ENCODE assay signal across 9 cellular contexts in the genomic region with DNA sequence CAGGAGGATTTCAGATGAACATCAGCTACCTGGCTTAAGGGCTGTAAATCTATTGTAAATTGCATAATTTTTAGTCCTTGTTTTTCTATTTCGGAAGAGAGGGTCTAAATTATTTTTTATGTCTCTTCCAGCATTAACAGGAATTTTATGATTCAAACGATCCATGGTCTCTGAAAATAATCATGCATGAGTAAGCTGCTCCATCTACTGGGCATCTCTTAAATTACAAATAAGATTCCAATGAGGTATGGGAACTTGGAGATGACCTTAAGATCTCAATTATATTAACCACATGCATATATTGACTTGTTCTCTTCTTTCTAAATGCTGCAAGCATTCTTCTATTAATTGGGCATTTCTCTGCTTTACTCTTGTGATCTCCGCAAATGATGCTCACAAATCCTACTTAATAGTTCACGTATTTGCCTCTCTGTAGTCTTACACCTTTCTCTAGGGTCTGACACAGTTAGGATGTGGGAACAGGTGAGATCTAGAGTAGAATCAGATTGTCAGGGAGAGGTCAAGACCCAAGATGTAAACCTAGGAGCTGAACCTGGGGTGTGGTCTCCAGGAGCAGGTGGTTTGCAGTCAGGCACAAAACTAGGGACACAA.
A peak's percentile ranks its signal among the peaks of the same experiment; 100 is the strongest.
DNase-seq lines count a peak whose midpoint lies in the region; ATAC-seq and TF ChIP-seq lines count a peak whose summit lies in the region.
"Had no signal": no experiment of that assay in that cellular context is flagged by ENCODE, and none has a peak within 500 bp of the region (broad histone marks: within the 10 kb centered on the region; RNA-seq: fewer than 3 reads in every experiment).

No MANE protein-coding gene starts in this region.

- DNase-seq in heart left ventricle = no peak
- no peak for DNase-seq in right atrium auricular region (ENCODE audit: low spot score)
- peak; percentile 91 for DNase-seq in PC-3
- no peak for DNase-seq in esophagus squamous epithelium (lab: John Stamatoyannopoulos, UW)
- DNase-seq in osteocyte (ENCODE audit: extremely low spot score, unreplicated experiment) = no peak
- no peak for DNase-seq in activated T-cell treated with anti-CD3 and anti-CD28 coated beads, Interleukin-2, amount 50 U/mL, for 72 hours
- DNase-seq in stimulated activated CD4-positive, alpha-beta T cell treated with anti-CD3 and anti-CD28 coated beads, Interleukin-2, amount 100 ng/mL, for 24 hours = no peak

- no peak overlapping the region for H2AFZ ChIP-seq in PC-3 (ENCODE audit: low read length)

- H3K9ac ChIP-seq in PC-3 (ENCODE audit: low read length) = no peak overlapping the region

- no peaks in the 10 kb centered on the region for H3K27me3 Mint-ChIP-seq in osteocyte (ENCODE audit: unreplicated experiment)
- H3K27me3 Mint-ChIP-seq in activated T-cell treated with anti-CD3 and anti-CD28 coated beads, Interleukin-2, amount 50 U/mL, for 72 hours (ENCODE audit: low read depth) = peaks cover 5% of the 10 kb centered on the region

- no TSS peak for BruUV-seq in PC-3 (replicated peaks; lab: Mats Ljungman, UMichigan)

- H3K27ac ChIP-seq in heart left ventricle (no peak overlapping the region), right atrium auricular region (no peak overlapping the region), PC-3 (ENCODE audit: low read length) (no peak overlapping the region), esophagus squamous epithelium (no peak overlapping the region)

- no peaks in the 10 kb centered on the region for H3K4me1 ChIP-seq in heart left ventricle
- no peaks in the 10 kb centered on the region for H3K4me1 ChIP-seq in right atrium auricular region
- peaks cover 23% of the 10 kb centered on the region for H3K4me1 ChIP-seq in PC-3 (ENCODE audit: insufficient read depth, low read length)
- no peaks in the 10 kb centered on the region for H3K4me1 ChIP-seq in esophagus squamous epithelium

- 32 to 35% (median 34%) methylated on average over 4 of the region's 4 CpGs for WGBS in heart left ventricle, 4 donors
- WGBS in esophagus squamous epithelium, 2 donors = 34 to 38% methylated on average over 4 of the region's 4 CpGs

- TF ChIP-seq POLR2A in heart left ventricle (IDR thresholded peaks at IDR 0.05) (no peak), esophagus squamous epithelium (IDR thresholded peaks at IDR 0.05) (no peak)

- no peaks in the 10 kb centered on the region for H4K20me1 ChIP-seq in PC-3 (ENCODE audit: low read length)

- no peaks in the 10 kb centered on the region for H3K9me2 ChIP-seq in PC-3 (replicated peaks; ENCODE audit: low read length)

- peaks cover 3% of the 10 kb centered on the region for H3K9me3 Mint-ChIP-seq in osteocyte (ENCODE audit: unreplicated experiment)
- no peaks in the 10 kb centered on the region for H3K9me3 Mint-ChIP-seq in activated T-cell treated with anti-CD3 and anti-CD28 coated beads, Interleukin-2, amount 50 U/mL, for 72 hours
- H3K9me3 Mint-ChIP-seq: activated naive CD4-positive, alpha-beta T cell treated with anti-CD3 and anti-CD28 coated beads, Interleukin-2, amount 50 U/mL, for 24 hours had no signal

- H3K27me3 ChIP-seq in heart left ventricle = no peaks in the 10 kb centered on the region
- no peaks in the 10 kb centered on the region for H3K27me3 ChIP-seq in right atrium auricular region
- H3K27me3 ChIP-seq in PC-3 (ENCODE audit: low read length) = no peaks in the 10 kb centered on the region
- H3K27me3 ChIP-seq in esophagus squamous epithelium = no peaks in the 10 kb centered on the region

- H3K9me3 ChIP-seq in heart left ventricle (no peaks in the 10 kb centered on the region), right atrium auricular region (no peaks in the 10 kb centered on the region), PC-3 (ENCODE audit: low read length) (no peaks in the 10 kb centered on the region), esophagus squamous epithelium (no peaks in the 10 kb centered on the region)

- H3K4me3 Mint-ChIP-seq in osteocyte (ENCODE audit: unreplicated experiment) = no peak overlapping the region
- H3K4me3 Mint-ChIP-seq in activated T-cell treated with anti-CD3 and anti-CD28 coated beads, Interleukin-2, amount 50 U/mL, for 72 hours = no peak overlapping the region
- H3K4me3 Mint-ChIP-seq: activated naive CD4-positive, alpha-beta T cell treated with anti-CD3 and anti-CD28 coated beads, Interleukin-2, amount 50 U/mL, for 24 hours had no signal

- intact Hi-C loops in heart left ventricle (cut with DNase I) (loop anchor here in 9 of 10 donors (1.0 to 5.0 kb wide), 6 partner anchors 13 to 243 kb away; a partner anchor contains a TSS), PC-3 (cut with micrococcal nuclease) (loop anchor here (1.0 to 5.0 kb wide), 4 partner anchors 87 to 251 kb away; a partner anchor contains a TSS), esophagus squamous epithelium (cut with DNase I) (loop anchor here (5.0 kb wide), 1 partner anchor 243 kb away; no protein-coding TSS in a partner anchor)

- no peaks in the 10 kb centered on the region for H3K36me3 Mint-ChIP-seq in osteocyte (ENCODE audit: unreplicated experiment)
- H3K36me3 Mint-ChIP-seq in activated T-cell treated with anti-CD3 and anti-CD28 coated beads, Interleukin-2, amount 50 U/mL, for 72 hours (ENCODE audit: insufficient read depth in 2 of 2) = no peaks in the 10 kb centered on the region
- H3K36me3 Mint-ChIP-seq: activated naive CD4-positive, alpha-beta T cell treated with anti-CD3 and anti-CD28 coated beads, Interleukin-2, amount 50 U/mL, for 24 hours had no signal

- no peak overlapping the region for H3K27ac Mint-ChIP-seq in osteocyte (ENCODE audit: unreplicated experiment)
- no peak overlapping the region for H3K27ac Mint-ChIP-seq in activated T-cell treated with anti-CD3 and anti-CD28 coated beads, Interleukin-2, amount 50 U/mL, for 72 hours
- H3K27ac Mint-ChIP-seq: activated naive CD4-positive, alpha-beta T cell treated with anti-CD3 and anti-CD28 coated beads, Interleukin-2, amount 50 U/mL, for 24 hours had no signal

- H3K79me2 ChIP-seq in PC-3 (ENCODE audit: low read length) = no peaks in the 10 kb centered on the region

- H3K4me1 Mint-ChIP-seq in osteocyte (ENCODE audit: unreplicated experiment) = peaks cover 13% of the 10 kb centered on the region
- no peaks in the 10 kb centered on the region for H3K4me1 Mint-ChIP-seq in activated T-cell treated with anti-CD3 and anti-CD28 coated beads, Interleukin-2, amount 50 U/mL, for 72 hours (ENCODE audit: low read depth)
- H3K4me1 Mint-ChIP-seq: activated naive CD4-positive, alpha-beta T cell treated with anti-CD3 and anti-CD28 coated beads, Interleukin-2, amount 50 U/mL, for 24 hours had no signal

- peak; percentile 51 to 86 (median 73) for TF ChIP-seq CTCF in heart left ventricle (IDR thresholded peaks at IDR 0.05)
- TF ChIP-seq CTCF in right atrium auricular region (IDR thresholded peaks at IDR 0.05) = peak in 1 of 2 donors; percentile 73
- TF ChIP-seq CTCF in PC-3 (conservative IDR thresholded peaks at IDR 0.05; ENCODE audit: low read depth, low read length) = peak; percentile 95
- TF ChIP-seq CTCF in esophagus squamous epithelium (IDR thresholded peaks at IDR 0.05) = peak in 5 of 6 experiments; percentile 42 to 68 (median 52)
- TF ChIP-seq CTCF in osteocyte (IDR thresholded peaks at IDR 0.05) = peak; percentile 73

- no peaks in the 10 kb centered on the region for H3F3A ChIP-seq in PC-3 (ENCODE audit: low read length, unreplicated experiment)

- CTCF ChIA-PET in PC-3 (lab: Charles Lee) = interaction anchor here (0.6 to 2.1 kb wide), 6 partner anchors 83 to 251 kb away, joined by 3 to 27 read pairs (median 10); a partner anchor contains a TSS

- H3K36me3 ChIP-seq in heart left ventricle = no peaks in the 10 kb centered on the region
- H3K36me3 ChIP-seq in right atrium auricular region = no peaks in the 10 kb centered on the region
- no peaks in the 10 kb centered on the region for H3K36me3 ChIP-seq in PC-3 (ENCODE audit: low read depth, low read length)
- H3K36me3 ChIP-seq in esophagus squamous epithelium = no peaks in the 10 kb centered on the region

- POLR2A ChIA-PET in PC-3 (lab: Charles Lee; ENCODE audit: unreplicated experiment) = interaction anchor here (0.6 kb wide), 1 partner anchor 269 kb away, joined by 3 read pairs; no protein-coding TSS in a partner anchor

- peak in 2 of 4 donors; percentile 37 to 64 for ATAC-seq in heart left ventricle
- ATAC-seq in HG03469 (IDR thresholded peaks at IDR 0.05; ENCODE audit: unreplicated experiment) = peak; percentile 43
- peak; percentile 61 for ATAC-seq in PC-3
- no peak for ATAC-seq in activated T-cell treated with anti-CD3 and anti-CD28 coated beads, Interleukin-2, amount 50 U/mL, for 72 hours (replicated peaks in 1 of 2)

- H3K4me3 ChIP-seq in heart left ventricle (no peak overlapping the region), right atrium auricular region (no peak overlapping the region), PC-3 (ENCODE audit: low read length) (no peak overlapping the region), esophagus squamous epithelium (no peak overlapping the region)

- no peak overlapping the region for H3K4me2 ChIP-seq in PC-3 (ENCODE audit: low read length)

Comparison
In these comparisons a context has a peak if more than half of its experiments do, and no peak if none do; other contexts are left out.
1. ATAC-seq: peak in HG03469 (single experiment) and PC-3 (single experiment); none in activated T-cell treated with anti-CD3 and anti-CD28 coated beads, Interleukin-2, amount 50 U/mL, for 72 hours (0 of 2).